Comparison of ENCODE assay signal across 24 cellular contexts in the genomic region with DNA sequence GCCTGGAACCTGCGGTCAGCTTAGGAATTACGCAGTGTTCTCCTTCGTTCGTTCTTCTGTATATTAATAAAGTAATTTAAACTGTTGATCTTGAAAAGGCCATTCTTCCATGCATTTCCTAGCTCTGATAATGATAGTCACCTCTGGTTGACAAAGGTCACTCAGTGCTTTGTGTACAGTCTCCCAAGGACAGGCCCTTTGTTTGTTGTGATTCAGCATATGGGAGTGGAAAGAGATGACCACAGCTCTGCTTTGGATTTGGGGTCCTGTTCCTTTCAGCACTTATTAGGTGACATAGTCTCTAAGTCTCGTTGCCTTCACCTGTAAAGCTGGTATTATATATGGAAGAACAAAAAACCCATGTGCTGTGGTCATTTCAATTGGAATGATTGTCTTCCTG.
"Had no signal": no experiment of that assay in that cellular context is flagged by ENCODE, and none has a peak within 500 bp of the region (broad histone marks: within the 10 kb centered on the region; RNA-seq: fewer than 3 reads in every experiment).

No MANE protein-coding gene starts in this region.

- H3K9me3 ChIP-seq: psoas muscle, transverse colon, uterus had no signal

- ATAC-seq: activated naive CD4-positive, alpha-beta T cell treated with anti-CD3 and anti-CD28 coated beads, Interleukin-2, amount 50 U/mL, for 72 hours; activated T-helper 17 cell treated with anti-CD3 and anti-CD28 coated beads, Interleukin-2, amount 50 U/mL, for 72 hours; gastroesophageal sphincter; left colon; naive thymus-derived CD8-positive, alpha-beta T cell; stimulated activated effector memory CD8-positive, alpha-beta T cell treated with anti-CD3 and anti-CD28 coated beads, Interleukin-12 subunit alpha, Interleukin-12 subunit beta, amount 100 ng/mL, for 72 hours had no signal

- DNase-seq: activated CD8-positive, alpha-beta memory T cell treated with anti-CD3 and anti-CD28 coated beads for 24 hours; activated CD8-positive, alpha-beta memory T cell treated with anti-CD3 and anti-CD28 coated beads, Interleukin-2, amount 50 U/mL, for 4 hours; activated T-cell treated with anti-CD3 and anti-CD28 coated beads, Interleukin-2, amount 50 U/mL, for 24 hours; aorta; brain microvascular endothelial cell; esophagus squamous epithelium; heart right ventricle; islet precursor cell; left colon; naive thymus-derived CD8-positive, alpha-beta T cell; psoas muscle; right cardiac atrium; stimulated activated CD4-positive, alpha-beta T cell treated with anti-CD3 and anti-CD28 coated beads, Interleukin-2, amount 100 ng/mL, for 24 hours; stomach; T-helper 1 cell; T-helper 9 cell; transverse colon; uterus had no signal

- H3K27me3 ChIP-seq: brain microvascular endothelial cell, esophagus squamous epithelium, gastroesophageal sphincter, heart right ventricle, stomach, transverse colon, uterus had no signal

- H3K27me3 Mint-ChIP-seq: activated T-cell treated with anti-CD3 and anti-CD28 coated beads, Interleukin-2, amount 50 U/mL, for 24 hours; activated T-helper 17 cell treated with anti-CD3 and anti-CD28 coated beads, Interleukin-2, amount 50 U/mL, for 72 hours; central memory CD8-positive, alpha-beta T cell; naive thymus-derived CD8-positive, alpha-beta T cell had no signal

- H3K27ac Mint-ChIP-seq: activated T-helper 17 cell treated with anti-CD3 and anti-CD28 coated beads, Interleukin-2, amount 50 U/mL, for 72 hours; mesothelial cell of epicardium; stimulated activated effector memory CD8-positive, alpha-beta T cell treated with anti-CD3 and anti-CD28 coated beads, Interleukin-12 subunit alpha, Interleukin-12 subunit beta, amount 100 ng/mL, for 72 hours had no signal

- H3K27ac ChIP-seq: brain microvascular endothelial cell, esophagus squamous epithelium, gastroesophageal sphincter, psoas muscle, stomach, transverse colon, uterus had no signal

- H3K9me3 Mint-ChIP-seq: activated naive CD4-positive, alpha-beta T cell treated with anti-CD3 and anti-CD28 coated beads, Interleukin-2, amount 50 U/mL, for 72 hours; activated T-cell treated with anti-CD3 and anti-CD28 coated beads, Interleukin-2, amount 50 U/mL, for 24 hours; activated T-helper 17 cell treated with anti-CD3 and anti-CD28 coated beads, Interleukin-2, amount 50 U/mL, for 72 hours; central memory CD8-positive, alpha-beta T cell; stimulated activated effector memory CD8-positive, alpha-beta T cell treated with anti-CD3 and anti-CD28 coated beads, Interleukin-12 subunit alpha, Interleukin-12 subunit beta, amount 100 ng/mL, for 72 hours had no signal

- H3K4me3 Mint-ChIP-seq: activated T-cell treated with anti-CD3 and anti-CD28 coated beads, Interleukin-2, amount 50 U/mL, for 24 hours; activated T-helper 17 cell treated with anti-CD3 and anti-CD28 coated beads, Interleukin-2, amount 50 U/mL, for 72 hours; central memory CD8-positive, alpha-beta T cell; mesothelial cell of epicardium; naive thymus-derived CD8-positive, alpha-beta T cell; stimulated activated effector memory CD8-positive, alpha-beta T cell treated with anti-CD3 and anti-CD28 coated beads, Interleukin-12 subunit alpha, Interleukin-12 subunit beta, amount 100 ng/mL, for 72 hours had no signal

- H3K4me1 ChIP-seq: esophagus squamous epithelium, transverse colon, uterus had no signal

- H3K4me3 ChIP-seq: esophagus squamous epithelium, gastroesophageal sphincter, heart right ventricle, psoas muscle, stomach, transverse colon, uterus had no signal

- H3K36me3 ChIP-seq: uterus had no signal
